19 cellular contexts compared by ENCODE assay signal in genomic region chr5:84573017-84573712, GRCh38.
DNase-seq lines count a peak whose midpoint lies in the region; FAIRE-seq and TF ChIP-seq lines count a peak whose summit lies in the region.
"Had no signal": no experiment of that assay in that cellular context is flagged by ENCODE, and none has a peak within 500 bp of the region (broad histone marks: within the 10 kb centered on the region; RNA-seq: fewer than 3 reads in every experiment).

No MANE protein-coding gene starts in this region.

- DNase-seq in frontal cortex (ENCODE audit: low spot score in 2 of 2) (no peak), midbrain (lab: John Stamatoyannopoulos, UW) (peak; percentile 47), epidermal melanocyte (ENCODE audit: insufficient read length, low spot score) (no peak), GM12891 (ENCODE audit: insufficient read length, low spot score) (no peak), SK-N-DZ (ENCODE audit: low spot score) (no peak)
- DNase-seq: ACHN; Caco-2; CD4-positive, alpha-beta T cell; DMS153; DMS79; GDM1; H9 had no signal

- no peak for TF ChIP-seq POLR2A in GM12891 (IDR thresholded peaks at IDR 0.05; ENCODE audit: low read depth, low read length)

- FAIRE-seq in frontal cortex (lab: Jason Lieb, UNC): peak; percentile 26
- FAIRE-seq in GM12891 (lab: Jason Lieb, UNC): no peak
- FAIRE-seq: A204.1, D721Med, H1, HepG2 had no signal

- H3K27ac ChIP-seq in angular gyrus (ENCODE audit: low read depth, low read length) (peak overlapping the region; percentile 94), temporal lobe (ENCODE audit: low read depth, low read length) (peak overlapping the region; percentile 90)
- H3K27ac ChIP-seq: C4-2B had no signal

TF ChIP-seq in GM12891, 5 proteins besides CTCF, POLR2A, EP300 and RAD21:
- no peak for TF ChIP-seq PAX5 (IDR thresholded peaks at IDR 0.05; ENCODE audit: insufficient read depth, low read length, severe bottlenecking)
- no peak for TF ChIP-seq POLR2AphosphoS5 (IDR thresholded peaks at IDR 0.05; ENCODE audit: low read depth, low read length)
- TF ChIP-seq SPI1 (IDR thresholded peaks at IDR 0.05; ENCODE audit: low read depth, low read length): no peak
- no peak for TF ChIP-seq TAF1 (IDR thresholded peaks at IDR 0.05; ENCODE audit: low read depth, low read length)
- no peak for TF ChIP-seq POU2F2 (IDR thresholded peaks at IDR 0.05; ENCODE audit: low read depth, low read length)
